ENCODE assay signal across 1 cellular context in the genomic region with DNA sequence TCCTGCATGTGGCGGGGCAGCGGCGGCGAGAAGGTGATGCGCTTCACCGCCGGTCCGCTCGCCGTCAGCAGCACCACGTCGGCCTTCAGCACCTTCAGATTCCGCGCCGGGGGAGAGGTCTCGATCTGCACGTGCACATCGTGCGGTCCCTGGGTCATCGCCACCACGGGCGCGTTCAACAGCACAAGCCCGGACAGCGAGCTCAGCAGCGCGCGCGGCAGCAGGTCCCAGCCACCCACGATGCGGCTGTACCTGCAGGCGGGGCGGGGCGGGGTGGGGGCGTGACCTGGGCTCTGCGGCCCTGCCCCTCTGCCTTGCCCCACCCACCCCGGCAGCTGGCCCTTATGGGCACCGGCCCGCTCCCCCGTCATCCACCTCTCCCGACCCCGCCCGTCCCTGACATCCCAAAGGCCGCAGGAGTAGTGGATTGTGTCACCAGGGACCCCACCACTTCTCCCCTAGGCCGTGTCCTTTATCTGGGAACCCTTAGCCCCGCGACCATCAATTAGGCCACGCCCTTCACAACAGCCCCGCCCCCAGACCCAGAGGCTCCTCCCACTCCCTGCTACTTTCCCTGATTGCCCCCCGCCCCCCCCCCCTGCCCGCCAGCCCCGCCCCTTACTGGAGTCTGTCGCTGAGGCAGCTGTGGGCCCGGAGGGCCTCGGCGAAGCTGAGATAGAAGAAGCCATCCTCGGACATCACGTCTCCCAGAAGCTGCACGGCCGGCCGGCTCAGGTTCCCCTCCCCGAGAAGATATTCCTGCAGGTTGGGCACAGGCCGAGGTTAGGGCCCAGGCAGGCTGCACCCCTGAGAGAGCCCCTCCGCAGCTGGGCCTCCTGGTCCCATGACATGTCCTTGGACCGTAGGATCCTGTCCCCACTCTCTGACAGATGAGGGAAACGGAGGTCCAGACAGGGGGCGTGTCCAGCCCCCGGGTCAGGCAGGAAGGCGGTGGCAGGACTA.
A peak's percentile ranks its signal among the peaks of the same experiment; 100 is the strongest.
TF ChIP-seq lines count a peak whose summit lies in the region.

No MANE protein-coding gene starts in this region.

TF ChIP-seq in K562, 482 proteins besides CTCF, POLR2A, EP300 and RAD21 (continued from another document and continues in another):
- TF ChIP-seq, protein P1, sequence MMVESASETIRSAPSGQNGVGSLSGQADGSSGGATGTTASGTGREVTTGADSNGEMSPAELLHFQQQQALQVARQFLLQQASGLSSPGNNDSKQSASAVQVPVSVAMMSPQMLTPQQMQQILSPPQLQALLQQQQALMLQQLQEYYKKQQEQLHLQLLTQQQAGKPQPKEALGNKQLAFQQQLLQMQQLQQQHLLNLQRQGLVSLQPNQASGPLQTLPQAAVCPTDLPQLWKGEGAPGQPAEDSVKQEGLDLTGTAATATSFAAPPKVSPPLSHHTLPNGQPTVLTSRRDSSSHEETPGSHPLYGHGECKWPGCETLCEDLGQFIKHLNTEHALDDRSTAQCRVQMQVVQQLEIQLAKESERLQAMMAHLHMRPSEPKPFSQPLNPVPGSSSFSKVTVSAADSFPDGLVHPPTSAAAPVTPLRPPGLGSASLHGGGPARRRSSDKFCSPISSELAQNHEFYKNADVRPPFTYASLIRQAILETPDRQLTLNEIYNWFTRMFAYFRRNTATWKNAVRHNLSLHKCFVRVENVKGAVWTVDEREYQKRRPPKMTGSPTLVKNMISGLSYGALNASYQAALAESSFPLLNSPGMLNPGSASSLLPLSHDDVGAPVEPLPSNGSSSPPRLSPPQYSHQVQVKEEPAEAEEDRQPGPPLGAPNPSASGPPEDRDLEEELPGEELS (CRISPR knock-in tag; IDR thresholded peaks at IDR 0.05; ENCODE audit: borderline replicate concordance), result peak; percentile 66; the same call in 1 of the 2 replicates
- TF ChIP-seq ILK (tag; IDR thresholded peaks at IDR 0.05; ENCODE audit: borderline replicate concordance, low read depth), result no peak
- TF ChIP-seq, protein P2, sequence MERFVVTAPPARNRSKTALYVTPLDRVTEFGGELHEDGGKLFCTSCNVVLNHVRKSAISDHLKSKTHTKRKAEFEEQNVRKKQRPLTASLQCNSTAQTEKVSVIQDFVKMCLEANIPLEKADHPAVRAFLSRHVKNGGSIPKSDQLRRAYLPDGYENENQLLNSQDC (CRISPR knock-in tag; IDR thresholded peaks at IDR 0.05), result no peak
- no peak for TF ChIP-seq GTF2E2 (tag; IDR thresholded peaks at IDR 0.05)
- no peak for TF ChIP-seq SNIP1 (IDR thresholded peaks at IDR 0.05; ENCODE audit: low read depth)
- TF ChIP-seq, protein P3, sequence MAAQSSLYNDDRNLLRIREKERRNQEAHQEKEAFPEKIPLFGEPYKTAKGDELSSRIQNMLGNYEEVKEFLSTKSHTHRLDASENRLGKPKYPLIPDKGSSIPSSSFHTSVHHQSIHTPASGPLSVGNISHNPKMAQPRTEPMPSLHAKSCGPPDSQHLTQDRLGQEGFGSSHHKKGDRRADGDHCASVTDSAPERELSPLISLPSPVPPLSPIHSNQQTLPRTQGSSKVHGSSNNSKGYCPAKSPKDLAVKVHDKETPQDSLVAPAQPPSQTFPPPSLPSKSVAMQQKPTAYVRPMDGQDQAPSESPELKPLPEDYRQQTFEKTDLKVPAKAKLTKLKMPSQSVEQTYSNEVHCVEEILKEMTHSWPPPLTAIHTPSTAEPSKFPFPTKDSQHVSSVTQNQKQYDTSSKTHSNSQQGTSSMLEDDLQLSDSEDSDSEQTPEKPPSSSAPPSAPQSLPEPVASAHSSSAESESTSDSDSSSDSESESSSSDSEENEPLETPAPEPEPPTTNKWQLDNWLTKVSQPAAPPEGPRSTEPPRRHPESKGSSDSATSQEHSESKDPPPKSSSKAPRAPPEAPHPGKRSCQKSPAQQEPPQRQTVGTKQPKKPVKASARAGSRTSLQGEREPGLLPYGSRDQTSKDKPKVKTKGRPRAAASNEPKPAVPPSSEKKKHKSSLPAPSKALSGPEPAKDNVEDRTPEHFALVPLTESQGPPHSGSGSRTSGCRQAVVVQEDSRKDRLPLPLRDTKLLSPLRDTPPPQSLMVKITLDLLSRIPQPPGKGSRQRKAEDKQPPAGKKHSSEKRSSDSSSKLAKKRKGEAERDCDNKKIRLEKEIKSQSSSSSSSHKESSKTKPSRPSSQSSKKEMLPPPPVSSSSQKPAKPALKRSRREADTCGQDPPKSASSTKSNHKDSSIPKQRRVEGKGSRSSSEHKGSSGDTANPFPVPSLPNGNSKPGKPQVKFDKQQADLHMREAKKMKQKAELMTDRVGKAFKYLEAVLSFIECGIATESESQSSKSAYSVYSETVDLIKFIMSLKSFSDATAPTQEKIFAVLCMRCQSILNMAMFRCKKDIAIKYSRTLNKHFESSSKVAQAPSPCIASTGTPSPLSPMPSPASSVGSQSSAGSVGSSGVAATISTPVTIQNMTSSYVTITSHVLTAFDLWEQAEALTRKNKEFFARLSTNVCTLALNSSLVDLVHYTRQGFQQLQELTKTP (IDR thresholded peaks at IDR 0.05; ENCODE audit: low read depth in 1 of 2, partially characterized antibody in 2 of 2), result no peak
- TF ChIP-seq ZNF644 (tag; IDR thresholded peaks at IDR 0.05; ENCODE audit: low read depth), result no peak
- TF ChIP-seq ZNF561 (CRISPR knock-in tag; conservative IDR thresholded peaks at IDR 0.05), result no peak
- peak; percentile 58 to 66; a peak in 2 of 4 replicates for TF ChIP-seq MAZ (CRISPR knock-in tag; conservative IDR thresholded peaks at IDR 0.05 in 1 of 2, IDR thresholded peaks at IDR 0.05 in 1 of 2)
- no peak for TF ChIP-seq MED1 (CRISPR knock-in tag; IDR thresholded peaks at IDR 0.05; ENCODE audit: borderline replicate concordance)
- TF ChIP-seq SRSF7 (optimal IDR thresholded peaks at IDR 0.05; ENCODE audit: low read depth, low read length), result no peak
- no peak for TF ChIP-seq CBX2 (IDR thresholded peaks at IDR 0.05; ENCODE audit: insufficient read depth, low read length, poor library complexity, severe bottlenecking)
- no peak for TF ChIP-seq PTTG1 (tag; IDR thresholded peaks at IDR 0.05; ENCODE audit: low read depth)
- TF ChIP-seq NR3C1 (CRISPR knock-in tag; IDR thresholded peaks at IDR 0.05), result peak; percentile 72; the same call in 1 of the 2 replicates
- TF ChIP-seq ZNF23 (CRISPR knock-in tag; IDR thresholded peaks at IDR 0.05), result no peak
- no peak for TF ChIP-seq GATAD2B (IDR thresholded peaks at IDR 0.05; ENCODE audit: borderline replicate concordance)
- TF ChIP-seq ZC3H11A (IDR thresholded peaks at IDR 0.05; ENCODE audit: low read depth, low read length), result no peak
- TF ChIP-seq, protein P4, sequence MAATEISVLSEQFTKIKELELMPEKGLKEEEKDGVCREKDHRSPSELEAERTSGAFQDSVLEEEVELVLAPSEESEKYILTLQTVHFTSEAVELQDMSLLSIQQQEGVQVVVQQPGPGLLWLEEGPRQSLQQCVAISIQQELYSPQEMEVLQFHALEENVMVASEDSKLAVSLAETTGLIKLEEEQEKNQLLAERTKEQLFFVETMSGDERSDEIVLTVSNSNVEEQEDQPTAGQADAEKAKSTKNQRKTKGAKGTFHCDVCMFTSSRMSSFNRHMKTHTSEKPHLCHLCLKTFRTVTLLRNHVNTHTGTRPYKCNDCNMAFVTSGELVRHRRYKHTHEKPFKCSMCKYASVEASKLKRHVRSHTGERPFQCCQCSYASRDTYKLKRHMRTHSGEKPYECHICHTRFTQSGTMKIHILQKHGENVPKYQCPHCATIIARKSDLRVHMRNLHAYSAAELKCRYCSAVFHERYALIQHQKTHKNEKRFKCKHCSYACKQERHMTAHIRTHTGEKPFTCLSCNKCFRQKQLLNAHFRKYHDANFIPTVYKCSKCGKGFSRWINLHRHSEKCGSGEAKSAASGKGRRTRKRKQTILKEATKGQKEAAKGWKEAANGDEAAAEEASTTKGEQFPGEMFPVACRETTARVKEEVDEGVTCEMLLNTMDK (IDR thresholded peaks at IDR 0.05; ENCODE audit: borderline replicate concordance, insufficient read depth, low read depth, low read length, poor library complexity, severe bottlenecking), result no peak
- no peak for TF ChIP-seq HIVEP1 (CRISPR knock-in tag; IDR thresholded peaks at IDR 0.05)
- TF ChIP-seq, protein P5, sequence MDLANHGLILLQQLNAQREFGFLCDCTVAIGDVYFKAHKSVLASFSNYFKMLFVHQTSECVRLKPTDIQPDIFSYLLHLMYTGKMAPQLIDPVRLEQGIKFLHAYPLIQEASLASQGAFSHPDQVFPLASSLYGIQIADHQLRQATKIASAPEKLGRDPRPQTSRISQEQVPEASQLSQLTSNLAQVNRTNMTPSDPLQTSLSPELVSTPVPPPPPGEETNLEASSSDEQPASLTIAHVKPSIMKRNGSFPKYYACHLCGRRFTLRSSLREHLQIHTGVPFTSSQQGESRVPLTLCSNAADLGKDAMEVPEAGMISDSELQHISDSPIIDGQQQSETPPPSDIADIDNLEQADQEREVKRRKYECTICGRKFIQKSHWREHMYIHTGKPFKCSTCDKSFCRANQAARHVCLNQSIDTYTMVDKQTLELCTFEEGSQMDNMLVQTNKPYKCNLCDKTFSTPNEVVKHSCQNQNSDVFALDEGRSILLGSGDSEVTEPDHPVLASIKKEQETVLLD (IDR thresholded peaks at IDR 0.05), result no peak
- TF ChIP-seq, protein P6, sequence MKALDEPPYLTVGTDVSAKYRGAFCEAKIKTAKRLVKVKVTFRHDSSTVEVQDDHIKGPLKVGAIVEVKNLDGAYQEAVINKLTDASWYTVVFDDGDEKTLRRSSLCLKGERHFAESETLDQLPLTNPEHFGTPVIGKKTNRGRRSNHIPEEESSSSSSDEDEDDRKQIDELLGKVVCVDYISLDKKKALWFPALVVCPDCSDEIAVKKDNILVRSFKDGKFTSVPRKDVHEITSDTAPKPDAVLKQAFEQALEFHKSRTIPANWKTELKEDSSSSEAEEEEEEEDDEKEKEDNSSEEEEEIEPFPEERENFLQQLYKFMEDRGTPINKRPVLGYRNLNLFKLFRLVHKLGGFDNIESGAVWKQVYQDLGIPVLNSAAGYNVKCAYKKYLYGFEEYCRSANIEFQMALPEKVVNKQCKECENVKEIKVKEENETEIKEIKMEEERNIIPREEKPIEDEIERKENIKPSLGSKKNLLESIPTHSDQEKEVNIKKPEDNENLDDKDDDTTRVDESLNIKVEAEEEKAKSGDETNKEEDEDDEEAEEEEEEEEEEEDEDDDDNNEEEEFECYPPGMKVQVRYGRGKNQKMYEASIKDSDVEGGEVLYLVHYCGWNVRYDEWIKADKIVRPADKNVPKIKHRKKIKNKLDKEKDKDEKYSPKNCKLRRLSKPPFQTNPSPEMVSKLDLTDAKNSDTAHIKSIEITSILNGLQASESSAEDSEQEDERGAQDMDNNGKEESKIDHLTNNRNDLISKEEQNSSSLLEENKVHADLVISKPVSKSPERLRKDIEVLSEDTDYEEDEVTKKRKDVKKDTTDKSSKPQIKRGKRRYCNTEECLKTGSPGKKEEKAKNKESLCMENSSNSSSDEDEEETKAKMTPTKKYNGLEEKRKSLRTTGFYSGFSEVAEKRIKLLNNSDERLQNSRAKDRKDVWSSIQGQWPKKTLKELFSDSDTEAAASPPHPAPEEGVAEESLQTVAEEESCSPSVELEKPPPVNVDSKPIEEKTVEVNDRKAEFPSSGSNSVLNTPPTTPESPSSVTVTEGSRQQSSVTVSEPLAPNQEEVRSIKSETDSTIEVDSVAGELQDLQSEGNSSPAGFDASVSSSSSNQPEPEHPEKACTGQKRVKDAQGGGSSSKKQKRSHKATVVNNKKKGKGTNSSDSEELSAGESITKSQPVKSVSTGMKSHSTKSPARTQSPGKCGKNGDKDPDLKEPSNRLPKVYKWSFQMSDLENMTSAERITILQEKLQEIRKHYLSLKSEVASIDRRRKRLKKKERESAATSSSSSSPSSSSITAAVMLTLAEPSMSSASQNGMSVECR (CRISPR knock-in tag; IDR thresholded peaks at IDR 0.05), result peak; percentile 85
- TF ChIP-seq EZH2 (IDR thresholded peaks at IDR 0.05; ENCODE audit: borderline replicate concordance, low read depth, low read length), result no peak
- TF ChIP-seq ZNF174 (CRISPR knock-in tag; IDR thresholded peaks at IDR 0.05), result no peak
- TF ChIP-seq RBM39 (optimal IDR thresholded peaks at IDR 0.05; ENCODE audit: low read depth, low read length), result no peak
- no peak; the same call in none of the 2 replicates for TF ChIP-seq LCOR (CRISPR knock-in tag; IDR thresholded peaks at IDR 0.05)
- no peak for TF ChIP-seq CHD4 (IDR thresholded peaks at IDR 0.05; ENCODE audit: insufficient read depth, insufficient replicate concordance, low read depth, low read length, poor library complexity, severe bottlenecking)
- no peak for TF ChIP-seq ZKSCAN1 (IDR thresholded peaks at IDR 0.05; ENCODE audit: low read depth, low read length)
- TF ChIP-seq, protein P7, sequence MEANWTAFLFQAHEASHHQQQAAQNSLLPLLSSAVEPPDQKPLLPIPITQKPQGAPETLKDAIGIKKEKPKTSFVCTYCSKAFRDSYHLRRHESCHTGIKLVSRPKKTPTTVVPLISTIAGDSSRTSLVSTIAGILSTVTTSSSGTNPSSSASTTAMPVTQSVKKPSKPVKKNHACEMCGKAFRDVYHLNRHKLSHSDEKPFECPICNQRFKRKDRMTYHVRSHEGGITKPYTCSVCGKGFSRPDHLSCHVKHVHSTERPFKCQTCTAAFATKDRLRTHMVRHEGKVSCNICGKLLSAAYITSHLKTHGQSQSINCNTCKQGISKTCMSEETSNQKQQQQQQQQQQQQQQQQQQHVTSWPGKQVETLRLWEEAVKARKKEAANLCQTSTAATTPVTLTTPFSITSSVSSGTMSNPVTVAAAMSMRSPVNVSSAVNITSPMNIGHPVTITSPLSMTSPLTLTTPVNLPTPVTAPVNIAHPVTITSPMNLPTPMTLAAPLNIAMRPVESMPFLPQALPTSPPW (CRISPR knock-in tag; IDR thresholded peaks at IDR 0.05), result peak; percentile 96
- TF ChIP-seq BCL6 (CRISPR knock-in tag; IDR thresholded peaks at IDR 0.05), result no peak
- TF ChIP-seq ZBTB7A (IDR thresholded peaks at IDR 0.05; ENCODE audit: borderline replicate concordance, control insufficient read depth, low read depth, low read length), result no peak
- no peak for TF ChIP-seq NCOA1 (IDR thresholded peaks at IDR 0.05; ENCODE audit: low read depth)
- TF ChIP-seq HNRNPL (IDR thresholded peaks at IDR 0.05; ENCODE audit: low read depth, low read length), result no peak; the same call in 1 of the 2 replicates
- TF ChIP-seq TEAD1 (CRISPR knock-in tag; IDR thresholded peaks at IDR 0.05), result peak in 1 of 2 experiments; percentile 92; a peak in 1 of 4 replicates
- TF ChIP-seq NBN (IDR thresholded peaks at IDR 0.05; ENCODE audit: low read depth), result no peak
- TF ChIP-seq HDGF (IDR thresholded peaks at IDR 0.05), result no peak
- no peak for TF ChIP-seq RBM15 (IDR thresholded peaks at IDR 0.05; ENCODE audit: insufficient read depth, low read length)
- peak; percentile 38; the same call in 1 of the 2 replicates for TF ChIP-seq BCOR (IDR thresholded peaks at IDR 0.05)
- no peak for TF ChIP-seq ZFP30 (CRISPR knock-in tag; IDR thresholded peaks at IDR 0.05; ENCODE audit: borderline replicate concordance)
- TF ChIP-seq, protein P8, sequence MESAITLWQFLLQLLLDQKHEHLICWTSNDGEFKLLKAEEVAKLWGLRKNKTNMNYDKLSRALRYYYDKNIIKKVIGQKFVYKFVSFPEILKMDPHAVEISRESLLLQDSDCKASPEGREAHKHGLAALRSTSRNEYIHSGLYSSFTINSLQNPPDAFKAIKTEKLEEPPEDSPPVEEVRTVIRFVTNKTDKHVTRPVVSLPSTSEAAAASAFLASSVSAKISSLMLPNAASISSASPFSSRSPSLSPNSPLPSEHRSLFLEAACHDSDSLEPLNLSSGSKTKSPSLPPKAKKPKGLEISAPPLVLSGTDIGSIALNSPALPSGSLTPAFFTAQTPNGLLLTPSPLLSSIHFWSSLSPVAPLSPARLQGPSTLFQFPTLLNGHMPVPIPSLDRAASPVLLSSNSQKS (CRISPR knock-in tag; IDR thresholded peaks at IDR 0.05), result no peak
- no peak for TF ChIP-seq RBM22 (IDR thresholded peaks at IDR 0.05; ENCODE audit: low read depth, low read length, poor library complexity, severe bottlenecking)
- no peak; the same call in 1 of the 2 replicates for TF ChIP-seq ZNF124 (CRISPR knock-in tag; IDR thresholded peaks at IDR 0.05)
- TF ChIP-seq FOXJ3 (CRISPR knock-in tag; IDR thresholded peaks at IDR 0.05), result no peak
- no peak; the same call in none of the 2 replicates for TF ChIP-seq ETV5 (CRISPR knock-in tag; IDR thresholded peaks at IDR 0.05; ENCODE audit: low read depth)
- TF ChIP-seq RB1 (IDR thresholded peaks at IDR 0.05; ENCODE audit: low read depth), result no peak
- no peak for TF ChIP-seq RBM17 (IDR thresholded peaks at IDR 0.05; ENCODE audit: borderline replicate concordance, low read depth, low read length)
